In the genomic region with DNA sequence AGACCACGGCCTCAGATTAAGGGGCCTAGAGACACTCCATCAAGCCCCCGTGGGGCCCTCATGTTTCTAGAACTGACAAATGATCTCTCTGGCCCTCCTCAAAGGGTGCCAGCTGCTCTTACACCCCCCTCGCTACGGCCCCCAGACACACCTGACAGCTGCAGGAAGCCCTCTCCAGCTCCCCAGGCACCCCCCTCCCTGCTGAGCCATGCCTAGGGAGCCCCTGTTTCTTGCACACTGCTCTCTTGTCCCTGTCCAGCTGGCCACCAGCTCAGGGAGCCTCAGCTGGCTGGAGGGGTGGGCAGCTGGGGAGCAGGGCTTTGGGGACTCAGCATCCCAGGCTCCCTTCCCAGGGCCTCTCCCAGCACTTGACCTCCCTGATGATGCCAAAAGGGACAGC, we compare ENCODE assay signal across 10 cellular contexts. TPM values are rescaled to one million over a fixed set of nuclear protein-coding genes. Genes with fewer than 3 reads are reported as not detected.
DNase-seq lines count a peak whose midpoint lies in the region; ATAC-seq and TF ChIP-seq lines count a peak whose summit lies in the region.
"Had no signal": no experiment of that assay in that cellular context is flagged by ENCODE, and none has a peak within 500 bp of the region (broad histone marks: within the 10 kb centered on the region; RNA-seq: fewer than 3 reads in every experiment).

No MANE protein-coding gene starts in this region.

- peak overlapping the region in 2 of 3 donors; percentile 67 to 95 for H3K27ac Mint-ChIP-seq in IgD-negative memory B cell
- H3K27ac Mint-ChIP-seq in type B pancreatic cell: no peak overlapping the region

- no peaks in the 10 kb centered on the region for H3K9me3 ChIP-seq in SJCRH30 (replicated peaks)
- H3K9me3 ChIP-seq in right atrium auricular region: no peaks in the 10 kb centered on the region
- no peaks in the 10 kb centered on the region for H3K9me3 ChIP-seq in skeletal muscle tissue (ENCODE audit: control insufficient read depth in 3 of 3, low read length in 3 of 3)

- DNase-seq in SJCRH30 (peak; percentile 90), right atrium auricular region (ENCODE audit: low spot score) (no peak), GDM1 (lab: John Stamatoyannopoulos, UW) (no peak), DMS53 treated with DMSO at 0.1 percent for 48 hours (lab: John Stamatoyannopoulos, UW; ENCODE audit: unreplicated experiment) (no peak), type B pancreatic cell (ENCODE audit: extremely low spot score, unreplicated experiment) (no peak)
- DNase-seq: activated CD4-positive, alpha-beta T cell treated with anti-CD3 and anti-CD28 coated beads, Interleukin-2, amount 50 U/mL, for 1 hour had no signal

- no peaks in the 10 kb centered on the region for H3K36me3 Mint-ChIP-seq in IgD-negative memory B cell
- no peaks in the 10 kb centered on the region for H3K36me3 Mint-ChIP-seq in type B pancreatic cell
- H3K36me3 Mint-ChIP-seq: naive thymus-derived CD8-positive, alpha-beta T cell had no signal

- TF ChIP-seq CTCF in right atrium auricular region (IDR thresholded peaks at IDR 0.05) (no peak), type B pancreatic cell (conservative IDR thresholded peaks at IDR 0.05) (no peak)

- H3K9me3 Mint-ChIP-seq in IgD-negative memory B cell (no peaks in the 10 kb centered on the region), type B pancreatic cell (no peaks in the 10 kb centered on the region)
- H3K9me3 Mint-ChIP-seq: naive thymus-derived CD8-positive, alpha-beta T cell had no signal

- peak overlapping the region; percentile 95 for H3K27ac ChIP-seq in SJCRH30
- peak overlapping the region; percentile 90 to 97 for H3K27ac ChIP-seq in right atrium auricular region
- H3K27ac ChIP-seq in skeletal muscle tissue (ENCODE audit: low read depth, low read length): peak overlapping the region; percentile 93

- peaks cover 16 to 31% (median 30%) of the 10 kb centered on the region in 3 donors for H3K4me1 Mint-ChIP-seq in IgD-negative memory B cell
- peaks cover 39% of the 10 kb centered on the region for H3K4me1 Mint-ChIP-seq in type B pancreatic cell (ENCODE audit: unreplicated experiment)

- no peak for ATAC-seq in HG02981 (IDR thresholded peaks at IDR 0.05; ENCODE audit: unreplicated experiment)
- ATAC-seq: naive thymus-derived CD8-positive, alpha-beta T cell had no signal

- peak overlapping the region; percentile 83 for H3K4me3 ChIP-seq in SJCRH30
- no peak overlapping the region for H3K4me3 ChIP-seq in right atrium auricular region
- H3K4me3 ChIP-seq in skeletal muscle tissue (ENCODE audit: low read length in 3 of 3): peak overlapping the region; percentile 64 to 81 (median 76)

- H3K27me3 Mint-ChIP-seq in IgD-negative memory B cell: no peaks in the 10 kb centered on the region
- peaks cover 4% of the 10 kb centered on the region for H3K27me3 Mint-ChIP-seq in type B pancreatic cell
- H3K27me3 Mint-ChIP-seq: naive thymus-derived CD8-positive, alpha-beta T cell had no signal

- H3K27me3 ChIP-seq in SJCRH30 (no peaks in the 10 kb centered on the region), right atrium auricular region (no peaks in the 10 kb centered on the region), skeletal muscle tissue (ENCODE audit: control insufficient read depth in 3 of 3, insufficient read depth in 3 of 3, low read length in 3 of 3) (no peaks in the 10 kb centered on the region)

- H3K36me3 ChIP-seq in SJCRH30 (no peaks in the 10 kb centered on the region), right atrium auricular region (no peaks in the 10 kb centered on the region), skeletal muscle tissue (ENCODE audit: control insufficient read depth in 3 of 3, insufficient read depth in 3 of 3, low read length in 3 of 3) (no peaks in the 10 kb centered on the region)

- peaks cover 25% of the 10 kb centered on the region for H3K4me1 ChIP-seq in SJCRH30
- peaks cover 0 to 93% of the 10 kb centered on the region in 2 donors for H3K4me1 ChIP-seq in right atrium auricular region
- H3K4me1 ChIP-seq in skeletal muscle tissue (ENCODE audit: control insufficient read depth in 3 of 3, insufficient read depth in 3 of 3, low read length in 3 of 3): peaks cover 61 to 94% (median 88%) of the 10 kb centered on the region in 3 donors

- H3K4me3 Mint-ChIP-seq in IgD-negative memory B cell (peak overlapping the region in 1 of 4 donors; percentile 32), type B pancreatic cell (no peak overlapping the region)

- peak overlapping the region; percentile 76 to 83 (median 78) for H3K9ac ChIP-seq in skeletal muscle tissue (ENCODE audit: low read depth in 1 of 3, low read length in 3 of 3)

RNA-seq across cellular contexts. Expression of a gene that starts 14.8 kb away (rescaled TPM):
- polyA plus RNA-seq in IgD-negative memory B cell: 6.1 TPM
- total RNA-seq in SJCRH30 (2014; rRNA removed; shearing (Covaris generic)): 17.4 and 21.8 TPM in 2 replicates
- 10 to 100 TPM; 26.5 to 38.6 TPM for total RNA-seq in right atrium auricular region
- 9.9 TPM for total RNA-seq in skeletal muscle tissue
- 21.6 and 42.5 TPM in 2 replicates for total RNA-seq in type B pancreatic cell (ENCODE audit: low replicate concordance)

Comparison
In these comparisons a context has a peak if more than half of its experiments do, and no peak if none do; other contexts are left out.
1. DNase-seq: peak in SJCRH30 (2 of 2); none in right atrium auricular region (single experiment), GDM1 (single experiment), DMS53 treated with DMSO at 0.1 percent for 48 hours (single experiment) and type B pancreatic cell (single experiment).
2. H3K4me3 ChIP-seq: peak in SJCRH30 (single experiment) and skeletal muscle tissue (3 of 3); none in right atrium auricular region (0 of 2).
3. Peak in every context shown above with its lines, with median percentiles within 50 percentile points of each other: H3K27ac ChIP-seq.